Comparison of ENCODE assay signal across 24 cellular contexts in genomic region chr18:37314534-37314933, GRCh38.
DNase-seq lines count a peak whose midpoint lies in the region; ATAC-seq, FAIRE-seq and TF ChIP-seq lines count a peak whose summit lies in the region.
"Had no signal": no experiment of that assay in that cellular context is flagged by ENCODE, and none has a peak within 500 bp of the region (broad histone marks: within the 10 kb centered on the region; RNA-seq: fewer than 3 reads in every experiment).

No MANE protein-coding gene starts in this region.

- CTCF ChIA-PET in WTC11 (lab: Charles Lee): interaction anchor here (0.7 to 2.3 kb wide), 8 partner anchors 9 to 372 kb away, joined by 3 to 7 read pairs (median 3); no protein-coding TSS in a partner anchor

- POLR2A ChIA-PET in WTC11 (lab: Charles Lee): no interaction called here

- no peak overlapping the region for H3K23ac ChIP-seq in H9 (ENCODE audit: insufficient read length, low read depth, low read length)

- H2BK5ac ChIP-seq in H9 (ENCODE audit: insufficient read length, low read length): no peak overlapping the region

- H3K14ac ChIP-seq in H9 (ENCODE audit: insufficient read depth, low read length): no peak overlapping the region

- DNase-seq in H9 (peak; percentile 39), WTC11 (ENCODE audit: low spot score) (no peak), neural progenitor cell (ENCODE audit: low spot score) (no peak), kidney (no peak)
- DNase-seq: CD8-positive, alpha-beta T cell; DMS53; IMR-90; Kasumi-1; MM.1S; NCI-H1092 treated with DMSO at 0.1 percent for 48 hours; NCI-H2081; NCI-H2171 treated with DMSO at 0.1 percent for 48 hours; NCI-H446; NCI-H526 treated with DMSO at 0.1 percent for 48 hours; NK-92 treated with Interleukin-12 subunit alpha and Interleukin-12 subunit beta, amount 100 ng/mL, for 24 hours; Right ventricle myocardium superior; T-cell had no signal

- H3K4ac ChIP-seq in H9 (ENCODE audit: low read depth, low read length): no peak overlapping the region

- H2BK15ac ChIP-seq in H9 (ENCODE audit: low read depth, low read length): no peak overlapping the region

- no peak overlapping the region for H3K4me2 ChIP-seq in H9 (ENCODE audit: insufficient read depth, insufficient read length, low read length)
- no peak overlapping the region for H3K4me2 ChIP-seq in neural progenitor cell
- H3K4me2 ChIP-seq: BLaER1 treated with 17β-estradiol and CSF1 and Interleukin-3, amounts not matched to agents 10 nM and 100 nM had no signal

- H3K27me3 ChIP-seq in H9 (ENCODE audit: insufficient read depth, low read length) (no peaks in the 10 kb centered on the region), neural progenitor cell (no peaks in the 10 kb centered on the region)
- H3K27me3 ChIP-seq: BLaER1 treated with 17β-estradiol and CSF1 and Interleukin-3, amounts not matched to agents 10 nM and 100 nM had no signal

- no CpG with 5 or more reads among the region's 5 CpGs for WGBS in H9 (ENCODE audit: extremely low coverage, insufficient read length, low lambda C conversion rate)

- TF ChIP-seq CTCF in GM12873 (IDR thresholded peaks at IDR 0.05; ENCODE audit: insufficient read depth, low read depth, low read length, missing control alignments) (peak; percentile 17), H9 (conservative IDR thresholded peaks at IDR 0.05) (peak; percentile 29; the same call in 1 of the 3 replicates), WTC11 (IDR thresholded peaks at IDR 0.05) (no peak), neural progenitor cell (IDR thresholded peaks at IDR 0.05) (no peak), kidney (IDR thresholded peaks at IDR 0.05; ENCODE audit: borderline replicate concordance, extremely low read depth, insufficient read depth) (no peak)

- H3K9me3 ChIP-seq in H9 (ENCODE audit: control insufficient read depth, low read depth, low read length) (no peaks in the 10 kb centered on the region), neural progenitor cell (ENCODE audit: low read depth) (no peaks in the 10 kb centered on the region), kidney (ENCODE audit: control insufficient read depth in 1 of 2, low read length in 2 of 2) (no peaks in the 10 kb centered on the region)
- H3K9me3 ChIP-seq: BLaER1 treated with 17β-estradiol and CSF1 and Interleukin-3, amounts not matched to agents 10 nM and 100 nM had no signal

- H3K36me3 ChIP-seq in neural progenitor cell: no peaks in the 10 kb centered on the region
- no peaks in the 10 kb centered on the region for H3K36me3 ChIP-seq in kidney (ENCODE audit: control insufficient read depth in 1 of 2, insufficient read depth in 2 of 2, low read length in 2 of 2)
- H3K36me3 ChIP-seq: BLaER1 treated with 17β-estradiol and CSF1 and Interleukin-3, amounts not matched to agents 10 nM and 100 nM had no signal

- no peak overlapping the region for H3K4me3 Mint-ChIP-seq in H9
- no peak overlapping the region for H3K4me3 Mint-ChIP-seq in WTC11
- H3K4me3 Mint-ChIP-seq in neural progenitor cell: no peak overlapping the region
- H3K4me3 Mint-ChIP-seq: CD8-positive, alpha-beta T cell; T-cell had no signal

- H2BK20ac ChIP-seq in H9 (ENCODE audit: low read depth, low read length, poor library complexity, severe bottlenecking): no peak overlapping the region

- H3K79me1 ChIP-seq in H9 (ENCODE audit: insufficient read depth, low read depth, low read length, poor library complexity, severe bottlenecking): no peaks in the 10 kb centered on the region

- no peak overlapping the region for H4K91ac ChIP-seq in H9 (ENCODE audit: insufficient read length, low read depth, low read length)

- H2AK5ac ChIP-seq in H9 (ENCODE audit: insufficient read length, low read length): no peak overlapping the region

- H3K4me3 ChIP-seq in neural progenitor cell: no peak overlapping the region
- H3K4me3 ChIP-seq in kidney (ENCODE audit: low read length in 2 of 2): no peak overlapping the region
- H3K4me3 ChIP-seq: BLaER1 treated with 17β-estradiol and CSF1 and Interleukin-3, amounts not matched to agents 10 nM and 100 nM had no signal

- H3K27ac Mint-ChIP-seq in H9: no peak overlapping the region; a peak in 3 of 7 replicates
- no peak overlapping the region for H3K27ac Mint-ChIP-seq in WTC11
- peak overlapping the region; percentile 37 for H3K27ac Mint-ChIP-seq in neural progenitor cell
- H3K27ac Mint-ChIP-seq: CD8-positive, alpha-beta T cell; T-cell had no signal

- H3T11ph ChIP-seq in H9 (ENCODE audit: low read length): no peak overlapping the region

- no peak overlapping the region for H3K18ac ChIP-seq in H9 (ENCODE audit: insufficient read length, low read depth, low read length)

- H3K4me1 ChIP-seq in H9 (ENCODE audit: insufficient read depth, low read length) (no peaks in the 10 kb centered on the region), neural progenitor cell (no peaks in the 10 kb centered on the region), kidney (ENCODE audit: control insufficient read depth in 1 of 2, insufficient read depth in 1 of 2, low read depth in 1 of 2, low read length in 2 of 2) (no peaks in the 10 kb centered on the region)

- H3K79me2 ChIP-seq in H9 (ENCODE audit: insufficient read depth, low read length) (no peaks in the 10 kb centered on the region), neural progenitor cell (ENCODE audit: low read depth) (no peaks in the 10 kb centered on the region)

- H2AFZ ChIP-seq in H9 (ENCODE audit: low read length) (no peak overlapping the region), neural progenitor cell (replicated peaks) (no peak overlapping the region)

- peaks cover 0 to 7% of the 10 kb centered on the region in 2 experiments; a peak in 2 of 4 replicates for H3K4me1 Mint-ChIP-seq in H9
- peaks cover 4% of the 10 kb centered on the region; the same call in 1 of the 2 replicates for H3K4me1 Mint-ChIP-seq in WTC11
- peaks cover 20% of the 10 kb centered on the region for H3K4me1 Mint-ChIP-seq in neural progenitor cell
- H3K4me1 Mint-ChIP-seq: T-cell had no signal

- H4K5ac ChIP-seq in H9 (ENCODE audit: insufficient read length, low read depth, low read length): no peak overlapping the region

- ATAC-seq in WTC11 (peak; percentile 69), GM19467 (IDR thresholded peaks at IDR 0.05; ENCODE audit: unreplicated experiment) (no peak), HG02973 (IDR thresholded peaks at IDR 0.05; ENCODE audit: unreplicated experiment) (no peak)
- ATAC-seq: CD8-positive, alpha-beta T cell; T-cell had no signal

- intact Hi-C loops in kidney (cut with DNase I): no loop called here

- H3K9ac ChIP-seq in H9 (ENCODE audit: extremely low read depth, insufficient read length, low read length) (no peak overlapping the region), neural progenitor cell (no peak overlapping the region), kidney (ENCODE audit: low read length in 2 of 2) (no peak overlapping the region)
- H3K9ac ChIP-seq: BLaER1 treated with 17β-estradiol and CSF1 and Interleukin-3, amounts not matched to agents 10 nM and 100 nM had no signal

- no peak overlapping the region for H3K56ac ChIP-seq in H9 (ENCODE audit: insufficient read length, low read depth, low read length)

- H3F3A ChIP-seq in neural progenitor cell (ENCODE audit: low read depth): no peaks in the 10 kb centered on the region

- H3K9me3 Mint-ChIP-seq in H9: no peaks in the 10 kb centered on the region
- no peaks in the 10 kb centered on the region for H3K9me3 Mint-ChIP-seq in WTC11
- no peaks in the 10 kb centered on the region for H3K9me3 Mint-ChIP-seq in neural progenitor cell
- H3K9me3 Mint-ChIP-seq: CD8-positive, alpha-beta T cell; T-cell had no signal

- H3K27me3 Mint-ChIP-seq in H9 (ENCODE audit: low read depth) (peaks cover 3% of the 10 kb centered on the region; the same call in 1 of the 2 replicates), WTC11 (ENCODE audit: low read depth) (no peaks in the 10 kb centered on the region), neural progenitor cell (ENCODE audit: insufficient read depth, low read depth) (peaks cover 8% of the 10 kb centered on the region)
- H3K27me3 Mint-ChIP-seq: T-cell had no signal

- no peak overlapping the region for H2BK120ac ChIP-seq in H9 (ENCODE audit: low read depth, low read length, poor library complexity, severe bottlenecking)

- no peak overlapping the region for H4K8ac ChIP-seq in H9 (replicated peaks; ENCODE audit: insufficient read length, low read depth, low read length)

- no peak for FAIRE-seq in kidney (lab: Jason Lieb, UNC)
- FAIRE-seq: H54, RCC 7860 had no signal

- no peaks in the 10 kb centered on the region for H3K36me3 Mint-ChIP-seq in H9 (ENCODE audit: insufficient read depth in 1 of 3, low read depth in 3 of 3)
- H3K36me3 Mint-ChIP-seq in WTC11: no peaks in the 10 kb centered on the region
- H3K36me3 Mint-ChIP-seq in neural progenitor cell: no peaks in the 10 kb centered on the region
- H3K36me3 Mint-ChIP-seq: CD8-positive, alpha-beta T cell; T-cell had no signal

- H4K20me1 ChIP-seq in H9 (ENCODE audit: control insufficient read depth, insufficient read depth, insufficient read length) (no peaks in the 10 kb centered on the region), neural progenitor cell (ENCODE audit: low read depth) (no peaks in the 10 kb centered on the region)

- H3K27ac ChIP-seq in H9 (ENCODE audit: insufficient read length, low read depth, low read length) (no peak overlapping the region), neural progenitor cell (no peak overlapping the region), kidney (ENCODE audit: low read depth in 2 of 2, low read length in 2 of 2) (no peak overlapping the region)
- H3K27ac ChIP-seq: BLaER1 treated with 17β-estradiol and CSF1 and Interleukin-3, amounts not matched to agents 10 nM and 100 nM; HL-60 had no signal

- H2BK12ac ChIP-seq in H9 (ENCODE audit: insufficient read length, low read depth, low read length): no peak overlapping the region

- H3K23me2 ChIP-seq in H9 (ENCODE audit: insufficient read length, low read depth, low read length, poor library complexity, severe bottlenecking): no peaks in the 10 kb centered on the region

TF ChIP-seq in WTC11, 78 proteins besides CTCF, POLR2A, EP300 and RAD21 (continues in another document):
- TF ChIP-seq TP53 (CRISPR knock-in tag; IDR thresholded peaks at IDR 0.05): no peak
- no peak for TF ChIP-seq NFATC4 (CRISPR knock-in tag; IDR thresholded peaks at IDR 0.05)

Comparison
In these comparisons a context has a peak if more than half of its experiments do, and no peak if none do; other contexts are left out.
1. CTCF ChIP-seq: peak in GM12873 (single experiment) and H9 (single experiment); none in WTC11 (single experiment), neural progenitor cell (single experiment) and kidney (single experiment).